In genomic region chr4:70868778-70869177, GRCh38 we compare ENCODE assay signal across 15 cellular contexts. TPM values are rescaled to one million over a fixed set of nuclear protein-coding genes. Genes with fewer than 3 reads are reported as not detected.
DNase-seq lines count a peak whose midpoint lies in the region; ATAC-seq, FAIRE-seq and TF ChIP-seq lines count a peak whose summit lies in the region.
"Had no signal": no experiment of that assay in that cellular context is flagged by ENCODE, and none has a peak within 500 bp of the region (broad histone marks: within the 10 kb centered on the region; RNA-seq: fewer than 3 reads in every experiment).

No MANE protein-coding gene starts in this region.

- H3K4me3 Mint-ChIP-seq in GM23338, result no peak overlapping the region
- H3K4me3 Mint-ChIP-seq in WTC11, result no peak overlapping the region
- H3K4me3 Mint-ChIP-seq in neural progenitor cell, result no peak overlapping the region
- no peak overlapping the region for H3K4me3 Mint-ChIP-seq in glutamatergic neuron (ENCODE audit: unreplicated experiment)
- H3K4me3 Mint-ChIP-seq: CD8-positive, alpha-beta memory T cell had no signal

- H3K4me1 Mint-ChIP-seq in GM23338, result peaks cover 13% of the 10 kb centered on the region
- H3K4me1 Mint-ChIP-seq in WTC11, result peaks cover 16% of the 10 kb centered on the region
- H3K4me1 Mint-ChIP-seq in neural progenitor cell, result peaks cover 5% of the 10 kb centered on the region
- H3K4me1 Mint-ChIP-seq in glutamatergic neuron (ENCODE audit: low read depth, unreplicated experiment), result no peaks in the 10 kb centered on the region
- H3K4me1 Mint-ChIP-seq: CD8-positive, alpha-beta memory T cell had no signal

- H3K27ac ChIP-seq in GM23338 (ENCODE audit: low read depth), result no peak overlapping the region
- no peak overlapping the region for H3K27ac ChIP-seq in neural progenitor cell
- H3K27ac ChIP-seq: BLaER1 had no signal

- H3K9me3 Mint-ChIP-seq in GM23338 (no peaks in the 10 kb centered on the region), WTC11 (no peaks in the 10 kb centered on the region), neural progenitor cell (no peaks in the 10 kb centered on the region), glutamatergic neuron (ENCODE audit: unreplicated experiment) (no peaks in the 10 kb centered on the region)
- H3K9me3 Mint-ChIP-seq: CD8-positive, alpha-beta memory T cell had no signal

- CTCF ChIA-PET in WTC11 (lab: Charles Lee), result no interaction called here

- H3K27me3 ChIP-seq in GM23338 (ENCODE audit: insufficient read depth), result no peaks in the 10 kb centered on the region
- no peaks in the 10 kb centered on the region for H3K27me3 ChIP-seq in neural progenitor cell
- H3K27me3 ChIP-seq: BLaER1 had no signal

- H3K4me2 ChIP-seq in GM23338 (no peak overlapping the region), neural progenitor cell (peak overlapping the region; percentile 38)
- H3K4me2 ChIP-seq: BLaER1 had no signal

- no peak for FAIRE-seq in frontal cortex (lab: Jason Lieb, UNC)
- FAIRE-seq: HTR-8/SVneo had no signal

- no peak overlapping the region for H3K4me3 ChIP-seq in GM23338
- no peak overlapping the region for H3K4me3 ChIP-seq in neural progenitor cell
- H3K4me3 ChIP-seq: BLaER1, HAP-1 had no signal

- H3K27me3 Mint-ChIP-seq in GM23338 (ENCODE audit: insufficient read depth, low read depth, poor library complexity), result peaks cover 6% of the 10 kb centered on the region
- no peaks in the 10 kb centered on the region for H3K27me3 Mint-ChIP-seq in WTC11 (ENCODE audit: low read depth)
- H3K27me3 Mint-ChIP-seq in neural progenitor cell (ENCODE audit: insufficient read depth, low read depth), result no peaks in the 10 kb centered on the region
- no peaks in the 10 kb centered on the region for H3K27me3 Mint-ChIP-seq in glutamatergic neuron (ENCODE audit: unreplicated experiment)
- H3K27me3 Mint-ChIP-seq: CD8-positive, alpha-beta memory T cell had no signal

- peaks cover 19% of the 10 kb centered on the region for H3K4me1 ChIP-seq in GM23338 (ENCODE audit: insufficient read depth)
- peaks cover 3% of the 10 kb centered on the region for H3K4me1 ChIP-seq in neural progenitor cell
- H3K4me1 ChIP-seq: BLaER1, Caco-2, HAP-1 had no signal

- H3K9me3 ChIP-seq in neural progenitor cell (ENCODE audit: low read depth), result no peaks in the 10 kb centered on the region
- H3K9me3 ChIP-seq: BLaER1, Caco-2, HAP-1 had no signal

- H3K9me2 ChIP-seq in GM23338 (ENCODE audit: insufficient read depth), result no peaks in the 10 kb centered on the region

- no peaks in the 10 kb centered on the region for H3K36me3 ChIP-seq in GM23338 (ENCODE audit: insufficient read depth)
- H3K36me3 ChIP-seq in neural progenitor cell, result no peaks in the 10 kb centered on the region
- H3K36me3 ChIP-seq: BLaER1, HAP-1 had no signal

- H3K79me2 ChIP-seq in GM23338 (replicated peaks; ENCODE audit: insufficient read depth) (no peaks in the 10 kb centered on the region), neural progenitor cell (ENCODE audit: low read depth) (no peaks in the 10 kb centered on the region)

- no peaks in the 10 kb centered on the region for H3K36me3 Mint-ChIP-seq in GM23338 (ENCODE audit: low read depth)
- H3K36me3 Mint-ChIP-seq in WTC11, result no peaks in the 10 kb centered on the region
- H3K36me3 Mint-ChIP-seq in neural progenitor cell, result no peaks in the 10 kb centered on the region
- H3K36me3 Mint-ChIP-seq in glutamatergic neuron (ENCODE audit: unreplicated experiment), result no peaks in the 10 kb centered on the region
- H3K36me3 Mint-ChIP-seq: CD8-positive, alpha-beta memory T cell had no signal

- ATAC-seq in GM23338 (peak; percentile 88), WTC11 (peak; percentile 90)

- DNase-seq in GM23338 (ENCODE audit: low spot score) (peak; percentile 69), WTC11 (ENCODE audit: low spot score) (no peak), iPS DF 4.7 (ENCODE audit: extremely low read depth, low spot score) (peak; percentile 51), neural progenitor cell (ENCODE audit: low spot score) (peak; percentile 21), glutamatergic neuron (no peak), anterior cingulate cortex (lab: John Stamatoyannopoulos, UW) (no peak), frontal cortex (ENCODE audit: low spot score in 2 of 2) (no peak)
- DNase-seq: 8988T; AML-193; Caco-2; CD8-positive, alpha-beta memory T cell; GF-D8 had no signal

- no peaks in the 10 kb centered on the region for H4K20me1 ChIP-seq in GM23338 (replicated peaks; ENCODE audit: insufficient read depth)
- no peaks in the 10 kb centered on the region for H4K20me1 ChIP-seq in neural progenitor cell (ENCODE audit: low read depth)
- H4K20me1 ChIP-seq: BLaER1 had no signal

- TF ChIP-seq CTCF in GM23338 (conservative IDR thresholded peaks at IDR 0.05; ENCODE audit: low read depth in 2 of 2) (no peak), WTC11 (IDR thresholded peaks at IDR 0.05) (no peak), neural progenitor cell (IDR thresholded peaks at IDR 0.05) (no peak), glutamatergic neuron (IDR thresholded peaks at IDR 0.05; ENCODE audit: partially characterized antibody, unreplicated experiment) (no peak)

- no peaks in the 10 kb centered on the region for H3F3A ChIP-seq in GM23338 (replicated peaks; ENCODE audit: low read depth)
- H3F3A ChIP-seq in neural progenitor cell (ENCODE audit: low read depth), result no peaks in the 10 kb centered on the region

- H2AFZ ChIP-seq in GM23338, result no peak overlapping the region
- no peak overlapping the region for H2AFZ ChIP-seq in neural progenitor cell (replicated peaks)

- POLR2A ChIA-PET in WTC11 (lab: Charles Lee), result no interaction called here

- no peak overlapping the region for H3K9ac ChIP-seq in neural progenitor cell
- H3K9ac ChIP-seq: BLaER1 had no signal

- H3K27ac Mint-ChIP-seq in GM23338, result peak overlapping the region; percentile 77; the same call in 1 of the 2 replicates
- H3K27ac Mint-ChIP-seq in WTC11, result peak overlapping the region; percentile 36
- no peak overlapping the region for H3K27ac Mint-ChIP-seq in neural progenitor cell
- H3K27ac Mint-ChIP-seq in glutamatergic neuron (ENCODE audit: unreplicated experiment), result no peak overlapping the region
- H3K27ac Mint-ChIP-seq: CD8-positive, alpha-beta memory T cell had no signal

TF ChIP-seq in GM23338, 12 proteins besides CTCF, POLR2A, EP300 and RAD21 (continues in another document):
- TF ChIP-seq NANOG (IDR thresholded peaks at IDR 0.05; ENCODE audit: borderline replicate concordance) (peak; percentile 63; the same call in 1 of the 2 replicates), CREB1 (CRISPR knock-in tag; IDR thresholded peaks at IDR 0.05; ENCODE audit: low read depth) (no peak), POLR2AphosphoS5 (IDR thresholded peaks at IDR 0.05; ENCODE audit: low read depth) (no peak)

TF ChIP-seq in WTC11, 78 proteins besides CTCF, POLR2A, EP300 and RAD21:
- TF ChIP-seq TEAD1 (CRISPR knock-in tag; IDR thresholded peaks at IDR 0.05) (peak; percentile 22; the same call in 1 of the 2 replicates), MXD4 (CRISPR knock-in tag; IDR thresholded peaks at IDR 0.05; ENCODE audit: borderline replicate concordance) (no peak), GRHL2 (CRISPR knock-in tag; IDR thresholded peaks at IDR 0.05; ENCODE audit: insufficient replicate concordance, severe bottlenecking) (no peak), E2F1 (CRISPR knock-in tag; IDR thresholded peaks at IDR 0.05) (no peak), CBFB (CRISPR knock-in tag; IDR thresholded peaks at IDR 0.05; ENCODE audit: low read depth) (no peak), E2F4 (CRISPR knock-in tag; IDR thresholded peaks at IDR 0.05; ENCODE audit: borderline replicate concordance, low read depth) (no peak)

RNA-seq across cellular contexts. Expression of gene GRSF1, which starts 29.1 kb away (rescaled TPM):
- 101 and 108 TPM in 2 replicates for total RNA-seq in GM23338 (2014; rRNA removed; shearing (Covaris generic))
- polyA plus RNA-seq in GM23338 (2016; fragmentation: Nextera tagmentation; extraction: Ambion mirVana), result 71.1 and 77.3 TPM in 2 replicates
- total RNA-seq in WTC11 (2021), result 84.6 to 98.5 TPM (median 84.7 TPM) in 3 replicates
- total RNA-seq in neural progenitor cell (ENCODE audit: low replicate concordance), result 87.4 and 136 TPM in 2 replicates
- 61.1 TPM for total RNA-seq in glutamatergic neuron (ENCODE audit: unreplicated experiment)
- total RNA-seq in frontal cortex, result 47.3 TPM

RNA-seq across cellular contexts. Expression of gene MOB1B, which starts 33.4 kb away (rescaled TPM):
- 30.2 and 40.4 TPM in 2 replicates for total RNA-seq in GM23338 (2014; rRNA removed; shearing (Covaris generic))
- polyA plus RNA-seq in GM23338 (2016; fragmentation: Nextera tagmentation; extraction: Ambion mirVana), result 7.3 and 7.9 TPM in 2 replicates
- total RNA-seq in WTC11 (2021), result 26.1 to 28.6 TPM (median 28.0 TPM) in 3 replicates
- 18.9 and 30.6 TPM in 2 replicates for total RNA-seq in neural progenitor cell (ENCODE audit: low replicate concordance)
- total RNA-seq in glutamatergic neuron (ENCODE audit: unreplicated experiment), result 24.6 TPM
- 26.1 TPM for total RNA-seq in frontal cortex

Comparison
In these comparisons a context has a peak if more than half of its experiments do, and no peak if none do; other contexts are left out.
1. DNase-seq: peak in GM23338 (single experiment), iPS DF 4.7 (single experiment) and neural progenitor cell (single experiment); none in WTC11 (single experiment), glutamatergic neuron (single experiment), anterior cingulate cortex (0 of 58) and frontal cortex (0 of 2).
2. H3K27ac Mint-ChIP-seq: peak in GM23338 (single experiment) and WTC11 (single experiment); none in neural progenitor cell (single experiment) and glutamatergic neuron (single experiment).